ENCODE assay signal across 21 cellular contexts in genomic region chr7:154767194-154767593, GRCh38.
DNase-seq lines count a peak whose midpoint lies in the region; ATAC-seq and TF ChIP-seq lines count a peak whose summit lies in the region.
"Had no signal": no experiment of that assay in that cellular context is flagged by ENCODE, and none has a peak within 500 bp of the region (broad histone marks: within the 10 kb centered on the region; RNA-seq: fewer than 3 reads in every experiment).

No MANE protein-coding gene starts in this region.

- DNase-seq in GM23338 (ENCODE audit: low spot score) (no peak), RKO (ENCODE audit: low spot score) (peak; percentile 56), dorsolateral prefrontal cortex (peak in 8 of 10 donors; percentile 43 to 73 (median 58)), renal cortical epithelial cell (ENCODE audit: low read depth) (peak; percentile 86), thyroid gland (no peak), GDM1 (lab: John Stamatoyannopoulos, UW) (no peak)
- DNase-seq: activated CD4-positive, CD25-positive, alpha-beta regulatory T cell treated with anti-CD3 and anti-CD28 coated beads, Interleukin-2, amount 50 U/mL, for 72 hours; activated naive CD4-positive, alpha-beta T cell treated with anti-CD3 and anti-CD28 coated beads for 36 hours; activated T-cell treated with anti-CD3 and anti-CD28 coated beads, Interleukin-2, amount 50 U/mL, for 24 hours; DMS79 treated with DMSO at 0.1 percent for 48 hours; effector CD4-positive, alpha-beta T cell; kidney; naive thymus-derived CD4-positive, alpha-beta T cell; NCI-H1417 treated with DMSO at 0.1 percent for 48 hours; stimulated activated CD4-positive, alpha-beta T cell treated with anti-CD3 and anti-CD28 coated beads, Interleukin-1b, Interleukin-23, amount 100 ng/mL, for 48 hours had no signal

- H3K4me1 ChIP-seq in GM23338 (ENCODE audit: insufficient read depth), result no peaks in the 10 kb centered on the region
- H3K4me1 ChIP-seq in thyroid gland, result no peaks in the 10 kb centered on the region

- peaks cover 8% of the 10 kb centered on the region for H3K27me3 Mint-ChIP-seq in GM23338 (ENCODE audit: insufficient read depth, low read depth, poor library complexity)
- H3K27me3 Mint-ChIP-seq: activated T-cell treated with anti-CD3 and anti-CD28 coated beads, Interleukin-2, amount 50 U/mL, for 24 hours; stimulated activated memory B cell treated with anti-CD40 and anti-IgM and Interleukin-4, amounts not matched to agents 10 μg/mL and 1 μg/mL and 100 μg/mL, for 72 hours had no signal

- no peaks in the 10 kb centered on the region for H3K79me2 ChIP-seq in GM23338 (replicated peaks; ENCODE audit: insufficient read depth)

- H3K9me3 Mint-ChIP-seq in GM23338, result peaks cover 8% of the 10 kb centered on the region; the same call in 1 of the 3 replicates
- H3K9me3 Mint-ChIP-seq: activated naive CD4-positive, alpha-beta T cell treated with anti-CD3 and anti-CD28 coated beads for 36 hours; activated T-cell treated with anti-CD3 and anti-CD28 coated beads, Interleukin-2, amount 50 U/mL, for 24 hours; central memory CD8-positive, alpha-beta T cell had no signal

- no peak overlapping the region for H3K4me2 ChIP-seq in GM23338

- H3K27me3 ChIP-seq in GM23338 (ENCODE audit: insufficient read depth), result no peaks in the 10 kb centered on the region
- H3K27me3 ChIP-seq in dorsolateral prefrontal cortex, result no peaks in the 10 kb centered on the region
- no peaks in the 10 kb centered on the region for H3K27me3 ChIP-seq in thyroid gland

- H2AFZ ChIP-seq in GM23338, result no peak overlapping the region

- H3K27ac Mint-ChIP-seq in GM23338, result peak overlapping the region; percentile 36
- H3K27ac Mint-ChIP-seq: activated naive CD4-positive, alpha-beta T cell treated with anti-CD3 and anti-CD28 coated beads for 36 hours; activated T-cell treated with anti-CD3 and anti-CD28 coated beads, Interleukin-2, amount 50 U/mL, for 24 hours; memory B cell; naive thymus-derived CD4-positive, alpha-beta T cell; stimulated activated memory B cell treated with anti-CD40 and anti-IgM and Interleukin-4, amounts not matched to agents 10 μg/mL and 1 μg/mL and 100 μg/mL, for 72 hours had no signal

- H3K27ac ChIP-seq in GM23338 (ENCODE audit: low read depth) (no peak overlapping the region), dorsolateral prefrontal cortex (peak overlapping the region in 49 of 59 donors; percentile 12 to 88 (median 64)), thyroid gland (no peak overlapping the region)

- H3K4me1 Mint-ChIP-seq in GM23338, result peaks cover 34% of the 10 kb centered on the region
- H3K4me1 Mint-ChIP-seq: central memory CD8-positive, alpha-beta T cell; memory B cell; naive thymus-derived CD4-positive, alpha-beta T cell; stimulated activated memory B cell treated with anti-CD40 and anti-IgM and Interleukin-4, amounts not matched to agents 10 μg/mL and 1 μg/mL and 100 μg/mL, for 72 hours had no signal

- no peaks in the 10 kb centered on the region for H4K20me1 ChIP-seq in GM23338 (replicated peaks; ENCODE audit: insufficient read depth)

- WGBS in thyroid gland, 2 donors, result 75 to 81% methylated on average over 7 of the region's 7 CpGs

- no peak for TF ChIP-seq POLR2A in thyroid gland (IDR thresholded peaks at IDR 0.05)

- no peak overlapping the region for H3K4me3 Mint-ChIP-seq in GM23338
- H3K4me3 Mint-ChIP-seq: activated naive CD4-positive, alpha-beta T cell treated with anti-CD3 and anti-CD28 coated beads for 36 hours; activated T-cell treated with anti-CD3 and anti-CD28 coated beads, Interleukin-2, amount 50 U/mL, for 24 hours; central memory CD8-positive, alpha-beta T cell; memory B cell; naive thymus-derived CD4-positive, alpha-beta T cell; stimulated activated memory B cell treated with anti-CD40 and anti-IgM and Interleukin-4, amounts not matched to agents 10 μg/mL and 1 μg/mL and 100 μg/mL, for 72 hours had no signal

- ATAC-seq in GM23338 (no peak), GM19328 (IDR thresholded peaks at IDR 0.05; ENCODE audit: unreplicated experiment) (no peak), GM21737 (IDR thresholded peaks at IDR 0.05; ENCODE audit: unreplicated experiment) (no peak)
- ATAC-seq: HCT116; naive thymus-derived CD4-positive, alpha-beta T cell; stimulated activated memory B cell treated with anti-CD40 and anti-IgM and Interleukin-4, amounts not matched to agents 10 μg/mL and 1 μg/mL and 100 μg/mL, for 72 hours had no signal

- H3K36me3 Mint-ChIP-seq in GM23338 (ENCODE audit: low read depth), result peaks cover 5% of the 10 kb centered on the region; the same call in 2 of the 3 replicates
- H3K36me3 Mint-ChIP-seq: memory B cell; naive thymus-derived CD4-positive, alpha-beta T cell; stimulated activated memory B cell treated with anti-CD40 and anti-IgM and Interleukin-4, amounts not matched to agents 10 μg/mL and 1 μg/mL and 100 μg/mL, for 72 hours had no signal

- no peaks in the 10 kb centered on the region for H3K9me3 ChIP-seq in thyroid gland

- H3K4me3 ChIP-seq in GM23338, result no peak overlapping the region
- H3K4me3 ChIP-seq in dorsolateral prefrontal cortex, result no peak overlapping the region
- H3K4me3 ChIP-seq in thyroid gland (replicated peaks in 1 of 3), result no peak overlapping the region

- no peaks in the 10 kb centered on the region for H3F3A ChIP-seq in GM23338 (replicated peaks; ENCODE audit: low read depth)

- H3K36me3 ChIP-seq in GM23338 (ENCODE audit: insufficient read depth) (peaks cover 4% of the 10 kb centered on the region; the same call in 1 of the 2 replicates), thyroid gland (no peaks in the 10 kb centered on the region)

- no peaks in the 10 kb centered on the region for H3K9me2 ChIP-seq in GM23338 (ENCODE audit: insufficient read depth)

- intact Hi-C loops in dorsolateral prefrontal cortex (cut with DNase I), result no loop called here
- intact Hi-C loops in thyroid gland (cut with DNase I), result no loop called here

- no peak for TF ChIP-seq CTCF in GM23338 (conservative IDR thresholded peaks at IDR 0.05; ENCODE audit: low read depth in 2 of 2)
- peak in 1 of 56 donors; percentile 9 for TF ChIP-seq CTCF in dorsolateral prefrontal cortex (IDR thresholded peaks at IDR 0.05 in 54 of 56, conservative IDR thresholded peaks at IDR 0.05 in 2 of 56; ENCODE audit: low read depth in 1 of 56, partially characterized antibody in 56 of 56)
- no peak for TF ChIP-seq CTCF in thyroid gland (IDR thresholded peaks at IDR 0.05)

TF ChIP-seq in GM23338, 12 proteins besides CTCF, POLR2A, EP300 and RAD21 (continues in another document):
- no peak for TF ChIP-seq EZH2 (IDR thresholded peaks at IDR 0.05; ENCODE audit: low read depth, unreplicated experiment)
- no peak for TF ChIP-seq ZNF462 (CRISPR knock-in tag; IDR thresholded peaks at IDR 0.05)
- TF ChIP-seq JUNB (IDR thresholded peaks at IDR 0.05; ENCODE audit: unreplicated experiment), result no peak

Comparison
In these comparisons a context has a peak if more than half of its experiments do, and no peak if none do; other contexts are left out.
1. DNase-seq: peak in RKO (single experiment), dorsolateral prefrontal cortex (8 of 10) and renal cortical epithelial cell (single experiment); none in GM23338 (single experiment), thyroid gland (0 of 2) and GDM1 (single experiment).
2. H3K27ac ChIP-seq: peak in dorsolateral prefrontal cortex (49 of 59); none in GM23338 (single experiment) and thyroid gland (0 of 3).